ENCODE assay signal across 18 cellular contexts in the genomic region with DNA sequence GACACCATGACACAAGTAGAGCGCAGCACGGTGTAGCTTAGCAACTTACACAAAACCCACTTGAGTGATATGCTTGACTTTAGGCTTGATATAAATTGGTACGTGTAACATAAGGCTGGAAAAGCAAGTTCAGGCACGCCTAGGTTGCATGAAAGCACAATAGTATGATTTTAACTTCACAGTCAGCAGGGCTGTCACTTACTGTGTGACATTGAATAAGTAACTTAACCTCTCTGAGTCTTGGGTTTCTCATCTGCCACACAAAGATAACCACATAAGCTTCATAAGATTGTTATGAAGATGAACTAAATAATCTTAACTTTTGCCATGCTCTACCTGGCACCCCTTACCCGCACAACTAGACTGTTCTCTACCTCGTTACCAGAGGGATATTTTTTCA. TPM values are rescaled to one million over a fixed set of nuclear protein-coding genes. Genes with fewer than 3 reads are reported as not detected.
DNase-seq lines count a peak whose midpoint lies in the region; ATAC-seq, FAIRE-seq and TF ChIP-seq lines count a peak whose summit lies in the region.
"Had no signal": no experiment of that assay in that cellular context is flagged by ENCODE, and none has a peak within 500 bp of the region (broad histone marks: within the 10 kb centered on the region; RNA-seq: fewer than 3 reads in every experiment).

No MANE protein-coding gene starts in this region.

- H3K4me3 ChIP-seq in H1 (ENCODE audit: extremely low read depth in 1 of 4, insufficient read depth in 2 of 4, low read depth in 3 of 4, low read length in 4 of 4) = no peak overlapping the region
- H3K4me3 ChIP-seq in uterus = no peak overlapping the region
- H3K4me3 ChIP-seq: GM23338, Peyer's patch had no signal

- no peak overlapping the region for H2BK20ac ChIP-seq in H1 (ENCODE audit: low read length)

- no peak overlapping the region for H2AFZ ChIP-seq in H1 (ENCODE audit: low read length)
- H2AFZ ChIP-seq: GM23338 had no signal

- H3K79me1 ChIP-seq in H1 (ENCODE audit: low read depth, low read length) = no peaks in the 10 kb centered on the region

- TF ChIP-seq POLR2A in H1 (IDR thresholded peaks at IDR 0.05; ENCODE audit: control extremely low read depth in 1 of 2, low read depth in 2 of 2, low read length in 2 of 2) (no peak), uterus (IDR thresholded peaks at IDR 0.05) (no peak)

- H3K27ac ChIP-seq in H1 (ENCODE audit: low read depth, low read length) (no peak overlapping the region), uterus (no peak overlapping the region)
- H3K27ac ChIP-seq: Peyer's patch had no signal

- CTCF ChIA-PET in H1 (lab: Charles Lee; ENCODE audit: partially characterized antibody) = interaction anchor here (0.9 to 1.9 kb wide), 5 partner anchors 8 to 19 kb away, joined by 3 to 6 read pairs (median 4); partner anchors contain the start of gene SRD5A3

- POLR2A ChIA-PET in H1 (lab: Charles Lee; ENCODE audit: partially characterized antibody) = interaction anchor here (1.0 to 1.4 kb wide), 2 partner anchors 9 to 40 kb away, joined by 3 to 5 read pairs; partner anchors contain the start of genes SRD5A3 and TMEM165

- no peak overlapping the region for H4K8ac ChIP-seq in H1 (ENCODE audit: extremely low read depth, insufficient read depth, low read length)

- no peaks in the 10 kb centered on the region for H4K20me1 ChIP-seq in H1 (replicated peaks in 1 of 2; ENCODE audit: control insufficient read depth in 1 of 2, insufficient read depth in 2 of 2, low read length in 2 of 2)

- H3K14ac ChIP-seq in H1 (ENCODE audit: insufficient read length) = no peak overlapping the region

- no peak for TF ChIP-seq RAD21 in H1 (IDR thresholded peaks at IDR 0.05 in 1 of 2, conservative IDR thresholded peaks at IDR 0.05 in 1 of 2; ENCODE audit: low read depth in 2 of 2, low read length in 2 of 2)

- H2BK15ac ChIP-seq in H1 (ENCODE audit: low read length) = no peak overlapping the region

- no peak overlapping the region for H3K23ac ChIP-seq in H1 (ENCODE audit: insufficient read length)

- intact Hi-C loops in uterus (cut with DNase I; ENCODE audit: low total_unique reads) = loop anchor here (5.0 kb wide), 1 partner anchor 192 kb away; the partner anchor contains the start of gene CLOCK

- FAIRE-seq in H1 (lab: Jason Lieb, UNC) = no peak
- FAIRE-seq: A204.1 had no signal

- H3K36me3 ChIP-seq in H1 (ENCODE audit: control insufficient read depth in 2 of 4, insufficient read depth in 4 of 4, low read length in 3 of 4) (peaks cover 0 to 13% (median 0%) of the 10 kb centered on the region in 4 experiments; a peak in 2 of 8 replicates), uterus (no peaks in the 10 kb centered on the region)
- H3K36me3 ChIP-seq: Peyer's patch had no signal

- H3K9me3 ChIP-seq in H1 (ENCODE audit: insufficient read depth in 2 of 2, low read depth in 1 of 2, low read length in 1 of 2) (peaks cover 0 to 4% of the 10 kb centered on the region in 2 experiments; a peak in 1 of 4 replicates), uterus (no peaks in the 10 kb centered on the region)
- H3K9me3 ChIP-seq: Caco-2, Peyer's patch had no signal

- H2BK120ac ChIP-seq in H1 (replicated peaks; ENCODE audit: low read depth, low read length) = no peak overlapping the region

- no peak overlapping the region for H2BK12ac ChIP-seq in H1 (ENCODE audit: low read depth, low read length)

- H3K79me2 ChIP-seq in H1 (ENCODE audit: control insufficient read depth in 1 of 2, insufficient read depth in 2 of 2, low read length in 2 of 2) = no peaks in the 10 kb centered on the region

- peak; percentile 20 for DNase-seq in DMS79 treated with DMSO at 0.1 percent for 48 hours (lab: John Stamatoyannopoulos, UW)
- DNase-seq in DMS79 (lab: John Stamatoyannopoulos, UW) = no peak
- DNase-seq in COLO668 (lab: John Stamatoyannopoulos, UW; ENCODE audit: unreplicated experiment) = peak; percentile 34
- DNase-seq in NCI-H345 treated with DMSO at 0.1 percent for 48 hours (lab: John Stamatoyannopoulos, UW; ENCODE audit: unreplicated experiment) = peak; percentile 23
- DNase-seq in H1 (ENCODE audit: low read depth in 1 of 2, low spot score in 2 of 2) = peak in 1 of 2 experiments; percentile 22
- DNase-seq in left lobe of liver (ENCODE audit: low spot score) = no peak
- no peak for DNase-seq in uterus
- DNase-seq: C1 segment of cervical spinal cord, Caco-2, Karpas-422, NCI-H2107, NCI-H774, Peyer's patch, SHP77 treated with DMSO at 0.1 percent for 48 hours, T-helper 17 cell had no signal

- H3K4ac ChIP-seq in H1 (replicated peaks; ENCODE audit: insufficient read length, low read depth, low read length) = no peak overlapping the region

- no peaks in the 10 kb centered on the region for H3K23me2 ChIP-seq in H1 (ENCODE audit: low read depth, low read length)

- 81% methylated on average over 6 of the region's 6 CpGs; no CpG with 5 or more reads in 1 of the 2 experiments for WGBS in H1 (ENCODE audit: extremely low coverage in 1 of 2, insufficient coverage in 1 of 2, insufficient read length in 1 of 2, insufficient replicate concordance in 2 of 2, low coverage in 1 of 2, low lambda C conversion rate in 2 of 2, missing lambda C conversion rate in 1 of 2), 2 experiments

- no peak overlapping the region for H3K18ac ChIP-seq in H1 (ENCODE audit: extremely low read depth, low read length)

- H3K9ac ChIP-seq in H1 (replicated peaks in 1 of 4; ENCODE audit: extremely low read depth in 1 of 4, low read depth in 3 of 4, low read length in 3 of 4) = no peak overlapping the region

- H3K27me3 ChIP-seq in H1 (replicated peaks in 1 of 4; ENCODE audit: control insufficient read depth in 3 of 4, extremely low read depth in 1 of 4, insufficient read depth in 3 of 4, low read length in 3 of 4) (no peaks in the 10 kb centered on the region), uterus (no peaks in the 10 kb centered on the region)
- H3K27me3 ChIP-seq: Peyer's patch had no signal

- ATAC-seq in left lobe of liver (no peak), GM21360 (IDR thresholded peaks at IDR 0.05; ENCODE audit: unreplicated experiment) (no peak)
- ATAC-seq: GM23338, T-helper 17 cell had no signal

- no peaks in the 10 kb centered on the region for H3K4me1 ChIP-seq in H1 (replicated peaks in 1 of 4; ENCODE audit: control insufficient read depth in 3 of 4, insufficient read depth in 4 of 4, low read length in 3 of 4)
- H3K4me1 ChIP-seq in uterus = peaks cover 0 to 7% of the 10 kb centered on the region in 2 donors

- no peak overlapping the region for H4K91ac ChIP-seq in H1 (replicated peaks; ENCODE audit: insufficient read length, low read length)

- no peak overlapping the region for H2AK5ac ChIP-seq in H1 (ENCODE audit: low read depth, low read length)

- no peak overlapping the region for H2BK5ac ChIP-seq in H1 (ENCODE audit: low read depth, low read length)

- H4K5ac ChIP-seq in H1 (ENCODE audit: insufficient read length, low read depth, low read length) = no peak overlapping the region

- no peak for TF ChIP-seq CTCF in H1 (IDR thresholded peaks at IDR 0.05; ENCODE audit: control extremely low read depth in 1 of 3, insufficient read depth in 1 of 3, low read depth in 1 of 3, low read length in 3 of 3)
- no peak for TF ChIP-seq CTCF in uterus (IDR thresholded peaks at IDR 0.05)

- no peak overlapping the region for H3K56ac ChIP-seq in H1 (replicated peaks; ENCODE audit: insufficient read length, low read depth, low read length)

- H3K4me2 ChIP-seq in H1 (ENCODE audit: insufficient read depth in 1 of 2, low read depth in 2 of 2, low read length in 2 of 2) = no peak overlapping the region
- H3K4me2 ChIP-seq: GM23338 had no signal

- no peak for TF ChIP-seq EP300 in H1 (IDR thresholded peaks at IDR 0.05; ENCODE audit: borderline replicate concordance in 1 of 2, low read depth in 2 of 2, low read length in 2 of 2)

TF ChIP-seq in H1, 55 proteins besides CTCF, POLR2A, EP300 and RAD21:
- 0 out of 2 replicates have a peak, but pooled peaks have one; percentile 18 for TF ChIP-seq KDM1A (IDR thresholded peaks at IDR 0.05; ENCODE audit: borderline replicate concordance, low read length)
- TF ChIP-seq ATF3 (IDR thresholded peaks at IDR 0.05; ENCODE audit: insufficient read depth, low read depth, low read length) = no peak

RNA-seq across cellular contexts. Expression of gene SRD5A3, which starts 9.5 kb away (rescaled TPM):
- total RNA-seq in H1 (2021; fragmentation: NEBNext Ultra II Directional; extraction: Animal tissue kit (Norgen Biotek cat#: 25700)) = 19.4 and 19.6 TPM in 2 replicates
- 16.4 and 34.6 TPM in 2 replicates for polyA plus RNA-seq in H1 (2011; rRNA removed)
- 12.9 TPM for polyA plus RNA-seq in H1 (2011; cell fraction: cytosol; rRNA removed)
- polyA plus RNA-seq in H1 (2011; cell fraction: nucleus; rRNA removed) = 6.5 TPM
- polyA plus RNA-seq in H1 (2012, experiment 1 of 2) = 16.0 to 26.6 TPM (median 25.0 TPM) in 4 replicates
- 12.9 TPM for polyA plus RNA-seq in H1 (2012, experiment 2 of 2)
- polyA plus RNA-seq in H1 (2013, experiment 1 of 2) = 34.3 TPM
- polyA plus RNA-seq in H1 (2013, experiment 2 of 2) = 45.3 TPM
- 23.1 and 37.4 TPM in 2 replicates for polyA minus RNA-seq in H1 (2011; rRNA and poly(A)+ RNA removed)
- polyA minus RNA-seq in H1 (2011; cell fraction: cytosol; rRNA and poly(A)+ RNA removed) = 8.6 TPM
- 5.8 TPM for polyA minus RNA-seq in H1 (2011; cell fraction: nucleus; rRNA and poly(A)+ RNA removed)
- 12.1 TPM for total RNA-seq in left lobe of liver
- total RNA-seq in uterus = 1 to 10 TPM; 1.0 to 6.1 (median 2.9) TPM

RNA-seq across cellular contexts. Expression of gene TMEM165, which starts 40.2 kb away (rescaled TPM):
- 77.7 and 85.5 TPM in 2 replicates for total RNA-seq in H1 (2021; fragmentation: NEBNext Ultra II Directional; extraction: Animal tissue kit (Norgen Biotek cat#: 25700))
- polyA plus RNA-seq in H1 (2011; rRNA removed) = 123 and 125 TPM in 2 replicates
- polyA plus RNA-seq in H1 (2011; cell fraction: cytosol; rRNA removed) = 77.0 TPM
- 62.2 TPM for polyA plus RNA-seq in H1 (2011; cell fraction: nucleus; rRNA removed)
- polyA plus RNA-seq in H1 (2012, experiment 1 of 2) = 46.1 to 68.7 TPM (median 50.2 TPM) in 4 replicates
- 37.4 TPM for polyA plus RNA-seq in H1 (2012, experiment 2 of 2)
- polyA plus RNA-seq in H1 (2013, experiment 1 of 2) = 86.9 TPM
- polyA plus RNA-seq in H1 (2013, experiment 2 of 2) = 102 TPM
- polyA minus RNA-seq in H1 (2011; rRNA and poly(A)+ RNA removed) = 144 TPM in 2 replicates
- polyA minus RNA-seq in H1 (2011; cell fraction: cytosol; rRNA and poly(A)+ RNA removed) = 84.8 TPM
- 152 TPM for polyA minus RNA-seq in H1 (2011; cell fraction: nucleus; rRNA and poly(A)+ RNA removed)
- total RNA-seq in left lobe of liver = 15.8 TPM
- 100 to 1,000 TPM; 123 to 191 (median 145) TPM for total RNA-seq in uterus

Comparison
In these comparisons a context has a peak if more than half of its experiments do, and no peak if none do; other contexts are left out.
1. DNase-seq: peak in DMS79 treated with DMSO at 0.1 percent for 48 hours (single experiment), COLO668 (single experiment) and NCI-H345 treated with DMSO at 0.1 percent for 48 hours (single experiment); none in DMS79 (single experiment), left lobe of liver (single experiment) and uterus (0 of 2).